In genomic region chr12:120481022-120481767, GRCh38 we compare ENCODE assay signal across 14 cellular contexts.
"Had no signal": no experiment of that assay in that cellular context is flagged by ENCODE, and none has a peak within 500 bp of the region (broad histone marks: within the 10 kb centered on the region; RNA-seq: fewer than 3 reads in every experiment).

No MANE protein-coding gene starts in this region.

- H3K27ac ChIP-seq: adrenal gland, colonic mucosa, gastroesophageal sphincter, parathyroid adenoma, SK-N-MC, transverse colon had no signal

- H3K36me3 ChIP-seq: adrenal gland, colonic mucosa, transverse colon had no signal

- H3K4me3 Mint-ChIP-seq: activated T-cell treated with anti-CD3 and anti-CD28 coated beads, Interleukin-2, amount 50 U/mL, for 4 hours; WTC11 had no signal

- H3K4me3 ChIP-seq: adrenal gland, colonic mucosa, gastroesophageal sphincter, SK-N-MC, skin epidermis, transverse colon had no signal

- H3K27me3 ChIP-seq: adrenal gland, colonic mucosa, gastroesophageal sphincter, transverse colon had no signal

- H3K9me3 ChIP-seq: adrenal gland, colonic mucosa, gastroesophageal sphincter, transverse colon had no signal

- H3K4me1 ChIP-seq: adrenal gland, colonic mucosa, gastroesophageal sphincter, parathyroid adenoma had no signal

- DNase-seq: activated CD4-positive, alpha-beta T cell treated with anti-CD3 and anti-CD28 coated beads for 48 hours; activated naive CD4-positive, alpha-beta T cell; activated T-cell treated with anti-CD3 and anti-CD28 coated beads, Interleukin-2, amount 50 U/mL, for 4 hours; adrenal gland; colonic mucosa; effector CD4-positive, alpha-beta T cell; kidney glomerular epithelial cell; T-helper 1 cell; transverse colon had no signal

- ATAC-seq: activated T-cell treated with anti-CD3 and anti-CD28 coated beads, Interleukin-2, amount 50 U/mL, for 4 hours; gastroesophageal sphincter; WTC11 had no signal

- H3K27ac Mint-ChIP-seq: WTC11 had no signal

- H3K9me3 Mint-ChIP-seq: activated T-cell treated with anti-CD3 and anti-CD28 coated beads, Interleukin-2, amount 50 U/mL, for 4 hours; WTC11 had no signal

- H3K36me3 Mint-ChIP-seq: WTC11 had no signal
